In the genomic region with DNA sequence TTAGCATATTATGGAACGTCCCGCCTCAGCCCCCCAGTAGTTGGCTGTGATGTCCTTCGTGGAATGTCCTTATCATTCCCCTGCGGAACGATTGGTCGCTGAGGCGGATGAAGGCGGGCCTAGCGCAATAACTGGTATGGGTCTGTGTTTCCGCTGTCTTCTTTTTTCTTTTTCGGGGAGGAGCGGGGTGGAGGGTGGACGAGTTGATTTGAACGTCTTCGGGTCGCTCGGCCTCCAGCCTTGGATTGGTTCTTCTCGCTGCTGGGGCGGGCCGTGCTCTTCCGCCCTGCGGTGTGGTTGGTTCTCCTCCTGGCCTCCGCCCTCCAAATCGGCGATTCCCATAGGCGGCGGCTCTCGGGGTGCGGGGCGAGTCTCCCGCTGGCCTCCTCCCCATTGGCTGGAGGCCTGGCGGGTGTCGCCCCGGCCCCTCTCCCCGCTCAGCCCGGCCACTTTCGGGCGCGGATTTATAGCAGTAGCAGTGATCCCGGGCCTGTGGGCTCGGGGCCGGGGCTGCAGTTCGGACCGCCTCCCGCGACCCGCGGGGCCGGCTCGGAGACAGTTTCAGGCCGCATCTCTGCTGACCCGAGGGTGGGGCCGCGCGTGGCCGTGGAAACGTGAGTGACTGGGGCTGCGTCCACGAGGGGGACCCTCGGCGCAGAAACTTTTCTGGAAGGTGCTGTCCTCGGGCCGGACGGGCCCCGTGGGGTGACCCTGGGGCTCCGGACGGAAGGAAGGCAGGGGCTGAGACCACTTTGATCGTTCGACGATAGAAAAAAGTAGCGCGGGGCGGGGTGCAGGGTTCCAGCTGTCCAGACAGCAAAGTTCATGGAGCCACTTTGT, we compare ENCODE assay signal across 8 cellular contexts. TPM values are rescaled to one million over a fixed set of nuclear protein-coding genes. Genes with fewer than 3 reads are reported as not detected.
DNase-seq lines count a peak whose midpoint lies in the region; ATAC-seq and TF ChIP-seq lines count a peak whose summit lies in the region.

No MANE protein-coding gene starts in this region.

- peak; percentile 27 for TF ChIP-seq CTCF in AG10803 (conservative IDR thresholded peaks at IDR 0.05; ENCODE audit: low read length)
- TF ChIP-seq CTCF in spleen (IDR thresholded peaks at IDR 0.05 in 8 of 11, conservative IDR thresholded peaks at IDR 0.05 in 3 of 11): peak in 5 of 11 experiments; percentile 2 to 37 (median 24)

- H3K9me3 ChIP-seq in spleen: peaks cover 0 to 4% (median 0%) of the 10 kb centered on the region in 8 donors

- H3K27ac ChIP-seq in spleen: peak overlapping the region; percentile 99 to 100 (median 99)

- peaks cover 0 to 19% (median 13%) of the 10 kb centered on the region in 6 donors for H3K36me3 ChIP-seq in spleen

- H3K4me1 ChIP-seq in spleen: peaks cover 29 to 52% (median 43%) of the 10 kb centered on the region in 6 donors

- ATAC-seq in GM19025 (IDR thresholded peaks at IDR 0.05; ENCODE audit: low read depth, unreplicated experiment) (peak; percentile 51), HG03342 (IDR thresholded peaks at IDR 0.05; ENCODE audit: unreplicated experiment) (peak; percentile 58)
- ATAC-seq in central memory CD8-positive, alpha-beta T cell (replicated peaks; ENCODE audit: extremely low read depth, poor library complexity, severe bottlenecking): peak; percentile 60

- peak overlapping the region; percentile 95 for H3K4me3 Mint-ChIP-seq in central memory CD8-positive, alpha-beta T cell

- WGBS in spleen, 5 donors: 0 to 1% (median 0%) methylated on average over 29 to 73 of the region's 73 CpGs

- peaks cover 18% of the 10 kb centered on the region for H3K4me1 Mint-ChIP-seq in central memory CD8-positive, alpha-beta T cell

- H3K4me3 ChIP-seq in AG10803 (ENCODE audit: low read length): peak overlapping the region; percentile 90
- H3K4me3 ChIP-seq in spleen: peak overlapping the region; percentile 59 to 100 (median 98)

- H3K27me3 Mint-ChIP-seq in central memory CD8-positive, alpha-beta T cell: no peaks in the 10 kb centered on the region

- no peaks in the 10 kb centered on the region for H3K9me3 Mint-ChIP-seq in central memory CD8-positive, alpha-beta T cell

- H3K27ac Mint-ChIP-seq in central memory CD8-positive, alpha-beta T cell (ENCODE audit: low read depth): peak overlapping the region; percentile 90

- peak; percentile 100 for DNase-seq in AG10803 (ENCODE audit: low read depth)
- DNase-seq in NCI-H345 (lab: John Stamatoyannopoulos, UW): peak; percentile 99
- peak; percentile 94 for DNase-seq in activated CD4-positive, CD25-positive, alpha-beta regulatory T cell treated with anti-CD3 and anti-CD28 coated beads, Interleukin-2, amount 50 U/mL, for 16 hours (ENCODE audit: low read depth, low spot score)
- peak; percentile 87 to 95 for DNase-seq in central memory CD8-positive, alpha-beta T cell (ENCODE audit: low spot score in 2 of 2)
- DNase-seq in iris pigment epithelial cell (ENCODE audit: low read depth): peak; percentile 100
- peak; percentile 99 for DNase-seq in spleen

- TF ChIP-seq POLR2A in spleen (IDR thresholded peaks at IDR 0.05): peak; percentile 4 to 87 (median 8)

- H3K36me3 Mint-ChIP-seq in central memory CD8-positive, alpha-beta T cell (ENCODE audit: insufficient read depth): peaks cover 44% of the 10 kb centered on the region

- intact Hi-C loops in spleen (cut with DNase I; ENCODE audit: low total_unique reads): no loop called here

- H3K27me3 ChIP-seq in spleen (replicated peaks in 1 of 7): no peaks in the 10 kb centered on the region

RNA-seq across cellular contexts. Expression of gene ING1, which starts 2.1 kb away (rescaled TPM):
- 10 to 100 TPM; 15.1 to 32.4 (median 22.9) TPM for total RNA-seq in spleen
- 10 to 100 TPM; 10.5 to 16.0 (median 12.0) TPM for polyA plus RNA-seq in spleen

RNA-seq across cellular contexts. Expression of gene CARS2, which starts 9.7 kb away (rescaled TPM):
- 100 to 1,000 TPM in 1 of 7 donors, 10 to 100 TPM in 6; 63.9 to 113 (median 77.9) TPM for total RNA-seq in spleen
- 100 to 1,000 TPM in 2 of 3 donors, 10 to 100 TPM in 1; 69.5 to 109 (median 105) TPM for polyA plus RNA-seq in spleen

Comparison
In these comparisons a context has a peak if more than half of its experiments do, and no peak if none do; other contexts are left out.
1. Peak in every context shown above with its lines: DNase-seq, ATAC-seq, H3K4me3 ChIP-seq and H3K27ac ChIP-seq.